In the genomic region with DNA sequence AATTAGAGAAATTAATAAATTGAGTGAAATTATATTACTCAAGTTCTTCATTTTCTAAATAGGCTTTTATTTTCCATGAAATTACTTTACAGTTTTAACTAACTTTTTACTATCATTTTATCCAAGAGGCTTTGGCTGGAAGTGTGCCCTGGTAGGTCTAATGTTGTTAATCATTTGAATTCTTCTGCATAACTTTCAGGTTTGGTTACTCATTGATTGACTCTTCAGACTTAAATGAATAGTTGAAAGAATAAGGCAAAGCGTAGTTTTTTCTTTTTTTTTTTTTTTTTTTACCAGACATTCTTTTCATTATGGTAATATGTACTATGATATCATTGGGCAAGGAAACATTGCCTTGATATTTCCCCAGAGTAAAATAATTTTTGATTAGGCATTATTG, we compare ENCODE assay signal across 11 cellular contexts.
"Had no signal": no experiment of that assay in that cellular context is flagged by ENCODE, and none has a peak within 500 bp of the region (broad histone marks: within the 10 kb centered on the region; RNA-seq: fewer than 3 reads in every experiment).

No MANE protein-coding gene starts in this region.

- H3K4me3 Mint-ChIP-seq: HFFc6, IgD-negative memory B cell had no signal

- H3K27ac ChIP-seq: GM23248, HL-60, KMS-11 had no signal

- H3K9me3 Mint-ChIP-seq: HFFc6 had no signal

- ATAC-seq: HCT116, HepG2 had no signal

- H3K27ac Mint-ChIP-seq: HFFc6, IgD-negative memory B cell had no signal

- H3K9me3 ChIP-seq: HAP-1 had no signal

- H3K36me3 Mint-ChIP-seq: IgD-negative memory B cell had no signal

- H3K27me3 Mint-ChIP-seq: IgD-negative memory B cell had no signal

- H3K4me3 ChIP-seq: GM23248, HAP-1 had no signal

- H3K36me3 ChIP-seq: HAP-1 had no signal

- H3K9ac ChIP-seq: GM23248, KMS-11 had no signal

- DNase-seq: GM23248, GOT3, H7, HFFc6, KBM-7 had no signal

- H3K4me1 ChIP-seq: HAP-1 had no signal

- FAIRE-seq: HepG2 had no signal
